ENCODE assay signal across 10 cellular contexts in genomic region chr3:30496496-30496966, GRCh38.
DNase-seq lines count a peak whose midpoint lies in the region; FAIRE-seq and TF ChIP-seq lines count a peak whose summit lies in the region.
"Had no signal": no experiment of that assay in that cellular context is flagged by ENCODE, and none has a peak within 500 bp of the region (broad histone marks: within the 10 kb centered on the region; RNA-seq: fewer than 3 reads in every experiment).

No MANE protein-coding gene starts in this region.

- H3K27me3 ChIP-seq in SJSA1 (replicated peaks) = no peaks in the 10 kb centered on the region

- TF ChIP-seq CTCF in fibroblast of pulmonary artery (IDR thresholded peaks at IDR 0.05; ENCODE audit: low read length, missing control alignments) = no peak
- TF ChIP-seq CTCF in osteocyte (IDR thresholded peaks at IDR 0.05) = no peak
- TF ChIP-seq CTCF in kidney (IDR thresholded peaks at IDR 0.05; ENCODE audit: borderline replicate concordance, extremely low read depth, insufficient read depth) = no peak

- no peaks in the 10 kb centered on the region for H3K27me3 Mint-ChIP-seq in osteocyte (ENCODE audit: unreplicated experiment)
- H3K27me3 Mint-ChIP-seq in T-helper 2 cell treated with Interferon-gamma antibody and Interleukin-4, amounts not matched to agents 5 μg/mL and 100 μg/mL, for 36 hours (ENCODE audit: low read depth) = no peaks in the 10 kb centered on the region
- H3K27me3 Mint-ChIP-seq: activated T-cell treated with anti-CD3 and anti-CD28 coated beads, Interleukin-2, amount 50 U/mL, for 24 hours had no signal

- H3K4me1 Mint-ChIP-seq in osteocyte (ENCODE audit: unreplicated experiment) = peaks cover 62% of the 10 kb centered on the region
- H3K4me1 Mint-ChIP-seq in T-helper 2 cell treated with Interferon-gamma antibody and Interleukin-4, amounts not matched to agents 5 μg/mL and 100 μg/mL, for 36 hours (ENCODE audit: low read depth) = peaks cover 12% of the 10 kb centered on the region

- H3K9me3 ChIP-seq in SJSA1 (replicated peaks) (no peaks in the 10 kb centered on the region), kidney (ENCODE audit: control insufficient read depth in 1 of 2, low read length in 2 of 2) (no peaks in the 10 kb centered on the region)

- intact Hi-C loops in kidney (cut with DNase I) = no loop called here

- H3K9me3 Mint-ChIP-seq in osteocyte (ENCODE audit: unreplicated experiment) = peaks cover 9% of the 10 kb centered on the region
- no peaks in the 10 kb centered on the region for H3K9me3 Mint-ChIP-seq in T-helper 2 cell treated with Interferon-gamma antibody and Interleukin-4, amounts not matched to agents 5 μg/mL and 100 μg/mL, for 36 hours
- H3K9me3 Mint-ChIP-seq: activated T-cell treated with anti-CD3 and anti-CD28 coated beads, Interleukin-2, amount 50 U/mL, for 24 hours; CD8-positive, alpha-beta memory T cell had no signal

- no peaks in the 10 kb centered on the region for H3K36me3 Mint-ChIP-seq in osteocyte (ENCODE audit: unreplicated experiment)
- H3K36me3 Mint-ChIP-seq in T-helper 2 cell treated with Interferon-gamma antibody and Interleukin-4, amounts not matched to agents 5 μg/mL and 100 μg/mL, for 36 hours (ENCODE audit: low read depth) = no peaks in the 10 kb centered on the region

- FAIRE-seq in kidney (lab: Jason Lieb, UNC) (no peak), frontal cortex (lab: Jason Lieb, UNC) (no peak)

- H3K4me1 ChIP-seq in SJSA1 (replicated peaks) = peaks cover 35% of the 10 kb centered on the region
- H3K4me1 ChIP-seq in kidney (ENCODE audit: control insufficient read depth in 1 of 2, insufficient read depth in 1 of 2, low read depth in 1 of 2, low read length in 2 of 2) = no peaks in the 10 kb centered on the region

- H3K36me3 ChIP-seq in SJSA1 (no peaks in the 10 kb centered on the region), kidney (ENCODE audit: control insufficient read depth in 1 of 2, insufficient read depth in 2 of 2, low read length in 2 of 2) (no peaks in the 10 kb centered on the region)

- peak overlapping the region; percentile 27 for H3K4me3 Mint-ChIP-seq in osteocyte (ENCODE audit: unreplicated experiment)
- no peak overlapping the region for H3K4me3 Mint-ChIP-seq in T-helper 2 cell treated with Interferon-gamma antibody and Interleukin-4, amounts not matched to agents 5 μg/mL and 100 μg/mL, for 36 hours
- H3K4me3 Mint-ChIP-seq: activated T-cell treated with anti-CD3 and anti-CD28 coated beads, Interleukin-2, amount 50 U/mL, for 24 hours; CD8-positive, alpha-beta memory T cell had no signal

- peak overlapping the region; percentile 69 for H3K27ac ChIP-seq in SJSA1
- H3K27ac ChIP-seq in kidney (ENCODE audit: low read depth in 2 of 2, low read length in 2 of 2) = peak overlapping the region in 1 of 2 donors; percentile 65

- DNase-seq in AG08396 (ENCODE audit: low spot score) (peak; percentile 50), SJSA1 (ENCODE audit: low read depth in 1 of 2, low spot score in 2 of 2) (peak; percentile 59 to 73), fibroblast of pulmonary artery (ENCODE audit: low read depth) (peak; percentile 53), osteocyte (ENCODE audit: extremely low spot score, unreplicated experiment) (no peak), kidney (no peak), frontal cortex (ENCODE audit: low spot score in 2 of 2) (no peak)
- no peak for DNase-seq in T-helper 2 cell treated with Interferon-gamma antibody and Interleukin-4, amounts not matched to agents 5 μg/mL and 100 μg/mL, for 36 hours (ENCODE audit: low spot score)
- DNase-seq in stimulated activated CD4-positive, alpha-beta T cell treated with anti-CD3 and anti-CD28 coated beads, Interleukin-4, amount 100 ng/mL, for 24 hours = no peak
- DNase-seq: activated T-cell treated with anti-CD3 and anti-CD28 coated beads, Interleukin-2, amount 50 U/mL, for 24 hours had no signal

- H3K4me3 ChIP-seq in SJSA1 (no peak overlapping the region), fibroblast of pulmonary artery (replicated peaks; ENCODE audit: low read depth, low read length) (no peak overlapping the region), kidney (ENCODE audit: low read length in 2 of 2) (no peak overlapping the region)

- H3K27ac Mint-ChIP-seq in osteocyte (ENCODE audit: unreplicated experiment) = peak overlapping the region; percentile 92
- H3K27ac Mint-ChIP-seq in T-helper 2 cell treated with Interferon-gamma antibody and Interleukin-4, amounts not matched to agents 5 μg/mL and 100 μg/mL, for 36 hours = no peak overlapping the region
- H3K27ac Mint-ChIP-seq: activated T-cell treated with anti-CD3 and anti-CD28 coated beads, Interleukin-2, amount 50 U/mL, for 24 hours; CD8-positive, alpha-beta memory T cell had no signal

- H3K9ac ChIP-seq in kidney (ENCODE audit: low read length in 2 of 2) = no peak overlapping the region

Comparison
In these comparisons a context has a peak if more than half of its experiments do, and no peak if none do; other contexts are left out.
1. DNase-seq: peak in AG08396 (single experiment), SJSA1 (2 of 2) and fibroblast of pulmonary artery (single experiment); none in osteocyte (single experiment), T-helper 2 cell treated with Interferon-gamma antibody and Interleukin-4, amounts not matched to agents 5 μg/mL and 100 μg/mL, for 36 hours (single experiment), kidney (single experiment), frontal cortex (0 of 2) and stimulated activated CD4-positive, alpha-beta T cell treated with anti-CD3 and anti-CD28 coated beads, Interleukin-4, amount 100 ng/mL, for 24 hours (single experiment).